ENCODE assay signal across 16 cellular contexts in genomic region chr14:100144996-100145646, GRCh38. TPM values are rescaled to one million over a fixed set of nuclear protein-coding genes. Genes with fewer than 3 reads are reported as not detected.
A peak's percentile ranks its signal among the peaks of the same experiment; 100 is the strongest.
DNase-seq lines count a peak whose midpoint lies in the region; ATAC-seq and TF ChIP-seq lines count a peak whose summit lies in the region.
"Had no signal": no experiment of that assay in that cellular context is flagged by ENCODE, and none has a peak within 500 bp of the region (broad histone marks: within the 10 kb centered on the region; RNA-seq: fewer than 3 reads in every experiment).

No MANE protein-coding gene starts in this region.

- H3K27me3 Mint-ChIP-seq in activated naive CD8-positive, alpha-beta T cell treated with anti-CD3 and anti-CD28 coated beads, Interleukin-2, amount 10 ng/mL, durations not matched to agents 7 days and 5 days, result no peaks in the 10 kb centered on the region
- H3K27me3 Mint-ChIP-seq in activated naive CD8-positive, alpha-beta T cell treated with anti-CD3 and anti-CD28 coated beads, Interleukin-2, amount 50 U/mL, for 24 hours, result peaks cover 2% of the 10 kb centered on the region
- H3K27me3 Mint-ChIP-seq: activated CD4-positive, alpha-beta memory T cell treated with anti-CD3 and anti-CD28 coated beads for 36 hours had no signal

- peak overlapping the region; percentile 19 for H3K27ac ChIP-seq in cingulate gyrus (ENCODE audit: low read depth, low read length)
- H3K27ac ChIP-seq in right lobe of liver, result no peak overlapping the region
- H3K27ac ChIP-seq in thymus (ENCODE audit: low read depth), result peak overlapping the region; percentile 26
- H3K27ac ChIP-seq: gastrocnemius medialis had no signal

- H3K27me3 ChIP-seq in right lobe of liver (no peaks in the 10 kb centered on the region), thymus (ENCODE audit: control insufficient read depth, insufficient read depth) (no peaks in the 10 kb centered on the region)

- no CpG with 5 or more reads among the region's 18 CpGs for WGBS in right lobe of liver (ENCODE audit: insufficient coverage, low coverage, low lambda C conversion rate, missing lambda C conversion rate)
- 93% methylated on average over 18 of the region's 18 CpGs for WGBS in thymus

- H3K9me3 ChIP-seq in right lobe of liver (no peaks in the 10 kb centered on the region), thymus (ENCODE audit: control insufficient read depth) (no peaks in the 10 kb centered on the region)
- H3K9me3 ChIP-seq: gastrocnemius medialis had no signal

- H3K4me3 ChIP-seq in right lobe of liver (no peak overlapping the region), thymus (ENCODE audit: low read length) (no peak overlapping the region)
- H3K4me3 ChIP-seq: gastrocnemius medialis had no signal

- no peak for TF ChIP-seq CTCF in right lobe of liver (IDR thresholded peaks at IDR 0.05)

- H3K27ac Mint-ChIP-seq in activated naive CD8-positive, alpha-beta T cell treated with anti-CD3 and anti-CD28 coated beads, Interleukin-2, amount 10 ng/mL, durations not matched to agents 7 days and 5 days, result peak overlapping the region; percentile 25
- H3K27ac Mint-ChIP-seq in activated naive CD8-positive, alpha-beta T cell treated with anti-CD3 and anti-CD28 coated beads, Interleukin-2, amount 50 U/mL, for 24 hours, result no peak overlapping the region
- H3K27ac Mint-ChIP-seq: activated CD4-positive, alpha-beta memory T cell treated with anti-CD3 and anti-CD28 coated beads for 36 hours; mesothelial cell of epicardium had no signal

- H3K4me1 Mint-ChIP-seq in activated naive CD8-positive, alpha-beta T cell treated with anti-CD3 and anti-CD28 coated beads, Interleukin-2, amount 10 ng/mL, durations not matched to agents 7 days and 5 days, result peaks cover 23% of the 10 kb centered on the region
- H3K4me1 Mint-ChIP-seq in activated naive CD8-positive, alpha-beta T cell treated with anti-CD3 and anti-CD28 coated beads, Interleukin-2, amount 50 U/mL, for 24 hours, result peaks cover 15% of the 10 kb centered on the region

- H3K4me1 ChIP-seq in right lobe of liver (peaks cover 0 to 13% (median 0%) of the 10 kb centered on the region in 4 donors), thymus (ENCODE audit: control insufficient read depth, insufficient read depth, low read length) (peaks cover 11% of the 10 kb centered on the region)
- H3K4me1 ChIP-seq: gastrocnemius medialis had no signal

- H3K36me3 ChIP-seq in right lobe of liver (peaks cover 0 to 2% (median 0%) of the 10 kb centered on the region in 4 donors), thymus (ENCODE audit: control insufficient read depth, insufficient read depth) (peaks cover 60% of the 10 kb centered on the region)
- H3K36me3 ChIP-seq: gastrocnemius medialis had no signal

- no peak overlapping the region for H3K4me3 Mint-ChIP-seq in activated naive CD8-positive, alpha-beta T cell treated with anti-CD3 and anti-CD28 coated beads, Interleukin-2, amount 10 ng/mL, durations not matched to agents 7 days and 5 days
- no peak overlapping the region for H3K4me3 Mint-ChIP-seq in activated naive CD8-positive, alpha-beta T cell treated with anti-CD3 and anti-CD28 coated beads, Interleukin-2, amount 50 U/mL, for 24 hours
- H3K4me3 Mint-ChIP-seq: activated CD4-positive, alpha-beta memory T cell treated with anti-CD3 and anti-CD28 coated beads for 36 hours; CD14-positive monocyte; mesothelial cell of epicardium had no signal

- TF ChIP-seq POLR2A in right lobe of liver (IDR thresholded peaks at IDR 0.05), result no peak

- DNase-seq in activated naive CD8-positive, alpha-beta T cell treated with anti-CD3 and anti-CD28 coated beads, Interleukin-2, amount 10 ng/mL, durations not matched to agents 7 days and 5 days, result no peak
- DNase-seq in activated naive CD8-positive, alpha-beta T cell treated with anti-CD3 and anti-CD28 coated beads, Interleukin-2, amount 50 U/mL, for 24 hours, result no peak
- peak in 1 of 3 donors; percentile 65 for DNase-seq in right lobe of liver
- no peak for DNase-seq in activated naive CD4-positive, alpha-beta T cell treated with anti-CD3 and anti-CD28 coated beads, Interleukin-2, amount 50 U/mL, for 16 hours
- DNase-seq in LoVo (ENCODE audit: low spot score), result no peak
- DNase-seq: activated CD4-positive, alpha-beta memory T cell treated with anti-CD3 and anti-CD28 coated beads for 36 hours; amygdala; gastrocnemius medialis; NCI-H2029 treated with DMSO at 0.1 percent for 48 hours; NCI-H524 treated with DMSO at 0.1 percent for 48 hours; OCI-M1 had no signal

- no peak for ATAC-seq in activated naive CD8-positive, alpha-beta T cell treated with anti-CD3 and anti-CD28 coated beads, Interleukin-2, amount 10 ng/mL, durations not matched to agents 7 days and 5 days (ENCODE audit: low read depth)
- ATAC-seq in activated naive CD8-positive, alpha-beta T cell treated with anti-CD3 and anti-CD28 coated beads, Interleukin-2, amount 50 U/mL, for 24 hours, result no peak
- peak; percentile 62 to 79 (median 67) for ATAC-seq in right lobe of liver
- ATAC-seq in HG02938 (IDR thresholded peaks at IDR 0.05; ENCODE audit: unreplicated experiment), result no peak
- ATAC-seq: gastrocnemius medialis had no signal

- no peaks in the 10 kb centered on the region for H3K9me3 Mint-ChIP-seq in activated naive CD8-positive, alpha-beta T cell treated with anti-CD3 and anti-CD28 coated beads, Interleukin-2, amount 10 ng/mL, durations not matched to agents 7 days and 5 days
- no peaks in the 10 kb centered on the region for H3K9me3 Mint-ChIP-seq in activated naive CD8-positive, alpha-beta T cell treated with anti-CD3 and anti-CD28 coated beads, Interleukin-2, amount 50 U/mL, for 24 hours
- H3K9me3 Mint-ChIP-seq: activated CD4-positive, alpha-beta memory T cell treated with anti-CD3 and anti-CD28 coated beads for 36 hours; mesothelial cell of epicardium had no signal

- POLR2A ChIA-PET in activated naive CD8-positive, alpha-beta T cell treated with anti-CD3 and anti-CD28 coated beads, Interleukin-2, amount 10 ng/mL, durations not matched to agents 7 days and 5 days (lab: Charles Lee), result interaction anchor here (2.3 kb wide), 1 partner anchor 48 kb away, joined by 11 read pairs; no protein-coding TSS in a partner anchor

- intact Hi-C loops in right lobe of liver (cut with DNase I), result no loop called here

- no peaks in the 10 kb centered on the region for H3K36me3 Mint-ChIP-seq in activated naive CD8-positive, alpha-beta T cell treated with anti-CD3 and anti-CD28 coated beads, Interleukin-2, amount 10 ng/mL, durations not matched to agents 7 days and 5 days
- H3K36me3 Mint-ChIP-seq in activated naive CD8-positive, alpha-beta T cell treated with anti-CD3 and anti-CD28 coated beads, Interleukin-2, amount 50 U/mL, for 24 hours (ENCODE audit: low read depth), result peaks cover 2% of the 10 kb centered on the region

RNA-seq across cellular contexts. Expression of gene DEGS2, which starts 14.3 kb away (rescaled TPM):
- total RNA-seq in activated naive CD8-positive, alpha-beta T cell treated with anti-CD3 and anti-CD28 coated beads, Interleukin-2, amount 10 ng/mL, durations not matched to agents 7 days and 5 days, result under 1 TPM; 0.14 to 0.28 TPM
- total RNA-seq in right lobe of liver, result under 1 TPM; 0.09 to 0.55 (median 0.22) TPM
- polyA plus RNA-seq in thymus, result 2.1 TPM

Comparison
In these comparisons a context has a peak if more than half of its experiments do, and no peak if none do; other contexts are left out.
1. ATAC-seq: peak in right lobe of liver (4 of 4); none in activated naive CD8-positive, alpha-beta T cell treated with anti-CD3 and anti-CD28 coated beads, Interleukin-2, amount 10 ng/mL, durations not matched to agents 7 days and 5 days (single experiment), activated naive CD8-positive, alpha-beta T cell treated with anti-CD3 and anti-CD28 coated beads, Interleukin-2, amount 50 U/mL, for 24 hours (single experiment) and HG02938 (single experiment).
2. H3K27ac ChIP-seq: peak in cingulate gyrus (single experiment) and thymus (single experiment); none in right lobe of liver (0 of 3).